14 cellular contexts compared by ENCODE assay signal in the genomic region with DNA sequence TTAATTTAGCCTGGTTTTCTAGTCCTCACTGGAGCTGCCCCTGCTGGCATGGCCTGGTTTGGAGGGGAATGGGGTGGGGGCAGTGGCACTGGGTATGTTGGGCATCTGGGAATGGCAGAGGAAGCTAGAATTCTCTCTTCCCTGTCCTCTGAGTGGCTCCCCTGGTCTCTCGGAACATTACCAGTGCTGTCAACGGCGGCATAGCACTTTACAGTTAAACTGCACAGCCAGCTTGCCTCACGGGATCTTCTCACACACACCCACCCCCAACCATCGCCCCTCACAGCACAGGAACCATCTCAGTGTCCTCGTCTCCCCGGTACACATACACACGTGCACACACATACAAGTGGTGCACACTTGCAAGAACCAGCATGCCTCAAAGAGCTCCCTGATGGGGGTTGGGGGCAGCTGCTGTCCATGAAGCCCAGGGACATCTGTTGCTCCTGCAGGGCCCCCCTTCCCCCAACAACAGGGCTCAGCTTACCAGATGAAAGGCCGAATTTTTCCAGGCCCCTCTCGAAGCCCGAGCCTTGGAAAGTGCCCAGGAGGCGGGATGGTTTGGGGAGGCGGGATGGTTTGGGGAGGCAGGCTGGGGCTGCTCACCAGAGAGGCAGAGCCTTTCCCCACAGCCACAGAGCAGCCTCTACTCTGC.
A peak's percentile ranks its signal among the peaks of the same experiment; 100 is the strongest.
DNase-seq lines count a peak whose midpoint lies in the region.
"Had no signal": no experiment of that assay in that cellular context is flagged by ENCODE, and none has a peak within 500 bp of the region (broad histone marks: within the 10 kb centered on the region; RNA-seq: fewer than 3 reads in every experiment).

No MANE protein-coding gene starts in this region.

- no peaks in the 10 kb centered on the region for H3K9me3 ChIP-seq in iPS-15b (ENCODE audit: control insufficient read depth, insufficient read depth, low read length)

- no peak overlapping the region for H3K4me3 Mint-ChIP-seq in activated T-cell treated with anti-CD3 and anti-CD28 coated beads, Interleukin-2, amount 50 U/mL, for 24 hours
- H3K4me3 Mint-ChIP-seq: effector memory CD8-positive, alpha-beta T cell; naive B cell had no signal

- no peaks in the 10 kb centered on the region for H3K4me1 Mint-ChIP-seq in activated T-cell treated with anti-CD3 and anti-CD28 coated beads, Interleukin-2, amount 50 U/mL, for 24 hours (ENCODE audit: low read depth)

- H3K9ac ChIP-seq in iPS-15b (ENCODE audit: low read depth, low read length) (peak overlapping the region; percentile 37), rectal smooth muscle tissue (ENCODE audit: low read length) (no peak overlapping the region)

- H3K4me1 ChIP-seq in iPS-15b (ENCODE audit: control insufficient read depth, insufficient read depth, low read length) (no peaks in the 10 kb centered on the region), rectal smooth muscle tissue (ENCODE audit: control insufficient read depth, insufficient read depth, low read length) (peaks cover 46% of the 10 kb centered on the region)

- H3K36me3 ChIP-seq in iPS-15b (ENCODE audit: control insufficient read depth, insufficient read depth, low read length) = no peaks in the 10 kb centered on the region
- peaks cover 4% of the 10 kb centered on the region for H3K36me3 ChIP-seq in rectal smooth muscle tissue (ENCODE audit: control insufficient read depth, insufficient read depth, low read length)

- no peaks in the 10 kb centered on the region for H3K27me3 Mint-ChIP-seq in activated T-cell treated with anti-CD3 and anti-CD28 coated beads, Interleukin-2, amount 50 U/mL, for 24 hours
- H3K27me3 Mint-ChIP-seq: effector memory CD8-positive, alpha-beta T cell had no signal

- H3K27ac ChIP-seq in rectal smooth muscle tissue (ENCODE audit: low read depth, low read length) = peak overlapping the region; percentile 91

- peaks cover 16% of the 10 kb centered on the region for H3K9me3 Mint-ChIP-seq in activated T-cell treated with anti-CD3 and anti-CD28 coated beads, Interleukin-2, amount 50 U/mL, for 24 hours

- DNase-seq in Ammon's horn (ENCODE audit: low spot score) (peak; percentile 77), NCI-H69 (lab: John Stamatoyannopoulos, UW) (peak; percentile 30), activated gamma-delta T cell (lab: John Stamatoyannopoulos, UW) (no peak), GM19240 (ENCODE audit: insufficient read length, low spot score) (no peak), NCI-H2196 (lab: John Stamatoyannopoulos, UW; ENCODE audit: unreplicated experiment) (no peak)
- DNase-seq in activated T-cell treated with anti-CD3 and anti-CD28 coated beads, Interleukin-2, amount 50 U/mL, for 24 hours = no peak
- DNase-seq: effector memory CD8-positive, alpha-beta T cell; naive B cell; NCI-H1417 treated with DMSO at 0.1 percent for 48 hours; NCI-H774; T-helper 9 cell had no signal

- H3K4me3 ChIP-seq in iPS-15b (ENCODE audit: low read depth, low read length) = no peak overlapping the region
- H3K4me3 ChIP-seq in rectal smooth muscle tissue (ENCODE audit: low read length) = no peak overlapping the region

- no peaks in the 10 kb centered on the region for H3K27me3 ChIP-seq in iPS-15b (ENCODE audit: control insufficient read depth, insufficient read depth, low read length)
- H3K27me3 ChIP-seq in rectal smooth muscle tissue (ENCODE audit: control insufficient read depth, insufficient read depth, low read length) = no peaks in the 10 kb centered on the region

- peaks cover 4% of the 10 kb centered on the region for H3K36me3 Mint-ChIP-seq in activated T-cell treated with anti-CD3 and anti-CD28 coated beads, Interleukin-2, amount 50 U/mL, for 24 hours (ENCODE audit: low read depth)

- no peak overlapping the region for H3K27ac Mint-ChIP-seq in activated T-cell treated with anti-CD3 and anti-CD28 coated beads, Interleukin-2, amount 50 U/mL, for 24 hours
- H3K27ac Mint-ChIP-seq: activated T-helper 2 cell treated with anti-CD3 and anti-CD28 coated beads, Interferon-gamma antibody, Interleukin-2, Interleukin-4, amounts not matched to agents 10 μg/mL and 5 μg/mL and 100 μg/mL, durations not matched to agents 14 hours and 24 hours and 36 hours; naive B cell had no signal

Comparison
In these comparisons a context has a peak if more than half of its experiments do, and no peak if none do; other contexts are left out.
1. DNase-seq: peak in Ammon's horn (single experiment) and NCI-H69 (single experiment); none in activated gamma-delta T cell (single experiment), activated T-cell treated with anti-CD3 and anti-CD28 coated beads, Interleukin-2, amount 50 U/mL, for 24 hours (single experiment), GM19240 (single experiment) and NCI-H2196 (single experiment).